27 cellular contexts compared by ENCODE assay signal in the genomic region with DNA sequence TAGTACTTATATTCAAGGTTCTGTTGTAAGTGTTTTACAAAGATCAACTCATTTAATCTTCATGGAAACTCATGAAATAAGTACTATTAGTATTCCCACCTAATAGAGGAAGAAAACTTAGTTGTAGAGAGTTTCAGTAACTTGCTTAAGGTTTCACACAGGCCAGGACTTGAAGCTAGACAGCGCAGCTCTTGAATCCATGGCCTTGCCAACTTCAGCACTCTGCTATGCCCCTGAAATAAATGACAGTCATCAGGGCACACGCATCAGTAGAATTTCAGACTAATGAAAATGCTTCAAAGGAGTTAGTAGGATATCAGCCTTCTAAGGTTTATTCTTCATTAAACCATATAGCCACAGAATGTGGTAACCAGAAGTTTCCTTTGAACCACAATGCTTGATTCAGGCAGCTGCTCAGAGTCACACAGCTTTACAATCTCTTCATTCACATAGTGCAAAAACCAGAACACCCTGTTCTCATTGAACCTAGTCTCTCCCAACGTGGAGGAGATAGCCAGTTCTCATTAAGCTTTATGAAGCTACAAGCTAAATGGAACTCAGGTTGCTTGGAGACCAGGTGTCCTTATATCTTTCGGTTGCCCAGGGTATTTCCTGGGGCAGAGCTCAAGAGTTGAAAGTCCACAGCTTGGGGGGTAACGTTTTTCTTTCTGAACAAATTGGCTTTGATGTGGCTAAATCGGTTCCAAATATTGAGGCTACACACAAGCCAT. TPM values are rescaled to one million over a fixed set of nuclear protein-coding genes. Genes with fewer than 3 reads are reported as not detected.
DNase-seq lines count a peak whose midpoint lies in the region; ATAC-seq and TF ChIP-seq lines count a peak whose summit lies in the region.
"Had no signal": no experiment of that assay in that cellular context is flagged by ENCODE, and none has a peak within 500 bp of the region (broad histone marks: within the 10 kb centered on the region; RNA-seq: fewer than 3 reads in every experiment).

No MANE protein-coding gene starts in this region.

- peak; percentile 40 for ATAC-seq in GM21786 (IDR thresholded peaks at IDR 0.05; ENCODE audit: unreplicated experiment)
- no peak for ATAC-seq in HG02610 (IDR thresholded peaks at IDR 0.05; ENCODE audit: unreplicated experiment)
- ATAC-seq: activated T-cell treated with anti-CD3 and anti-CD28 coated beads, Interleukin-2, amount 50 U/mL, for 4 hours; K562; lower lobe of right lung; stimulated activated memory B cell treated with anti-CD40 and anti-IgM and Interleukin-4, amounts not matched to agents 10 μg/mL and 1 μg/mL and 100 μg/mL, for 72 hours; T-helper 17 cell had no signal

- peak; percentile 22 for DNase-seq in GM12865 (ENCODE audit: low read depth)
- no peak for DNase-seq in colonic mucosa
- peak; percentile 49 for DNase-seq in pons (ENCODE audit: low spot score)
- DNase-seq in DMS114 treated with DMSO at 0.1 percent for 48 hours (lab: John Stamatoyannopoulos, UW; ENCODE audit: unreplicated experiment) = no peak
- no peak for DNase-seq in kidney tubule cell (ENCODE audit: low spot score)
- DNase-seq in NCI-H2081 (lab: John Stamatoyannopoulos, UW) = no peak
- DNase-seq: activated CD4-positive, alpha-beta T cell treated with anti-CD3 and anti-CD28 coated beads for 4 hours; activated naive CD4-positive, alpha-beta T cell treated with anti-CD3 and anti-CD28 coated beads for 36 hours; activated T-cell treated with anti-CD3 and anti-CD28 coated beads, Interleukin-2, amount 50 U/mL, for 4 hours; amygdala; CD4-positive, alpha-beta T cell; dermis blood vessel endothelial cell; GF-D8; H9; immature natural killer cell; lower lobe of right lung; NCI-H2227 treated with DMSO at 0.1 percent for 48 hours; Peyer's patch; psoas muscle; T-helper 17 cell; testis had no signal

- H3K36me3 ChIP-seq in colonic mucosa = no peaks in the 10 kb centered on the region
- H3K36me3 ChIP-seq: lower lobe of right lung, Peyer's patch had no signal

- H3K4me3 ChIP-seq in GM12865 (ENCODE audit: low read depth, low read length) = no peak overlapping the region
- no peak overlapping the region for H3K4me3 ChIP-seq in colonic mucosa
- H3K4me3 ChIP-seq: K562, lower lobe of right lung, Peyer's patch, psoas muscle, skin epidermis, testis had no signal

- intact Hi-C loops in colonic mucosa (cut with DNase I) = no loop called here

- H3K4me1 ChIP-seq in colonic mucosa = no peaks in the 10 kb centered on the region
- H3K4me1 ChIP-seq: lower lobe of right lung, Peyer's patch, testis had no signal

- TF ChIP-seq CTCF in GM12865 (IDR thresholded peaks at IDR 0.05; ENCODE audit: insufficient read depth, low read depth, low read length, missing control alignments) = no peak
- TF ChIP-seq CTCF in colonic mucosa (IDR thresholded peaks at IDR 0.05) = no peak

- peak overlapping the region; percentile 8 for H3K27ac ChIP-seq in colonic mucosa
- H3K27ac ChIP-seq: lower lobe of right lung, Peyer's patch, psoas muscle, skin epidermis, testis had no signal

- no peak overlapping the region for H3K9ac ChIP-seq in colonic mucosa (ENCODE audit: low read depth in 2 of 2, low read length in 2 of 2)

- H3K9me3 ChIP-seq in colonic mucosa = no peaks in the 10 kb centered on the region
- H3K9me3 ChIP-seq: lower lobe of right lung, Peyer's patch, psoas muscle, testis had no signal

- H3K27me3 ChIP-seq in colonic mucosa = no peaks in the 10 kb centered on the region
- H3K27me3 ChIP-seq: Peyer's patch, testis had no signal

RNA-seq across cellular contexts. Expression of a gene that starts 39.7 kb away (rescaled TPM):
- total RNA-seq in colonic mucosa = 10 to 100 TPM in 1 of 2 donors, 1 to 10 TPM in 1; 7.4 to 18.2 TPM
- total RNA-seq: activated CD8-positive, alpha-beta memory T cell treated with anti-CD3 and anti-CD28 coated beads for 36 hours; activated naive CD4-positive, alpha-beta T cell treated with anti-CD3 and anti-CD28 coated beads for 36 hours; activated T-cell treated with anti-CD3 and anti-CD28 coated beads, Interleukin-2, amount 50 U/mL, for 4 hours; CD4-positive, alpha-beta T cell; K562 had no signal

Comparison
In these comparisons a context has a peak if more than half of its experiments do, and no peak if none do; other contexts are left out.
1. DNase-seq: peak in GM12865 (single experiment) and pons (single experiment); none in colonic mucosa (single experiment), DMS114 treated with DMSO at 0.1 percent for 48 hours (single experiment), kidney tubule cell (single experiment) and NCI-H2081 (0 of 2).